1 cellular context compared by ENCODE assay signal in genomic region chr3:78507196-78507984, GRCh38.
TF ChIP-seq lines count a peak whose summit lies in the region.

No MANE protein-coding gene starts in this region.

TF ChIP-seq in H1, 55 proteins besides CTCF, POLR2A, EP300 and RAD21 (continued from another document):
- no peak for TF ChIP-seq RNF2 (IDR thresholded peaks at IDR 0.05; ENCODE audit: borderline replicate concordance, low read depth, low read length, missing control alignments, poor library complexity, severe bottlenecking)
- no peak for TF ChIP-seq CREB1 (IDR thresholded peaks at IDR 0.05)
- TF ChIP-seq ASH2L (IDR thresholded peaks at IDR 0.05; ENCODE audit: low read length) = no peak
- TF ChIP-seq GTF2F1 (IDR thresholded peaks at IDR 0.05; ENCODE audit: borderline replicate concordance, low read depth, low read length) = no peak
- no peak for TF ChIP-seq YY1 (IDR thresholded peaks at IDR 0.05; ENCODE audit: low read depth, low read length)
- TF ChIP-seq POU5F1 (IDR thresholded peaks at IDR 0.05; ENCODE audit: low read depth, low read length) = no peak
- TF ChIP-seq, protein P1, sequence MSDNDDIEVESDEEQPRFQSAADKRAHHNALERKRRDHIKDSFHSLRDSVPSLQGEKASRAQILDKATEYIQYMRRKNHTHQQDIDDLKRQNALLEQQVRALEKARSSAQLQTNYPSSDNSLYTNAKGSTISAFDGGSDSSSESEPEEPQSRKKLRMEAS (IDR thresholded peaks at IDR 0.05) = no peak
- TF ChIP-seq KDM5A (IDR thresholded peaks at IDR 0.05; ENCODE audit: low read length) = no peak
- no peak for TF ChIP-seq SUZ12 (IDR thresholded peaks at IDR 0.05; ENCODE audit: low read length)
TF ChIP-seq in H1: peak in this region for 0.
